In genomic region chr4:144090744-144091143, GRCh38 we compare ENCODE assay signal across 1 cellular context.
TF ChIP-seq lines count a peak whose summit lies in the region.

No MANE protein-coding gene starts in this region.

TF ChIP-seq in H1, 55 proteins besides CTCF, POLR2A, EP300 and RAD21 (continued from another document):
- TF ChIP-seq, protein P1, sequence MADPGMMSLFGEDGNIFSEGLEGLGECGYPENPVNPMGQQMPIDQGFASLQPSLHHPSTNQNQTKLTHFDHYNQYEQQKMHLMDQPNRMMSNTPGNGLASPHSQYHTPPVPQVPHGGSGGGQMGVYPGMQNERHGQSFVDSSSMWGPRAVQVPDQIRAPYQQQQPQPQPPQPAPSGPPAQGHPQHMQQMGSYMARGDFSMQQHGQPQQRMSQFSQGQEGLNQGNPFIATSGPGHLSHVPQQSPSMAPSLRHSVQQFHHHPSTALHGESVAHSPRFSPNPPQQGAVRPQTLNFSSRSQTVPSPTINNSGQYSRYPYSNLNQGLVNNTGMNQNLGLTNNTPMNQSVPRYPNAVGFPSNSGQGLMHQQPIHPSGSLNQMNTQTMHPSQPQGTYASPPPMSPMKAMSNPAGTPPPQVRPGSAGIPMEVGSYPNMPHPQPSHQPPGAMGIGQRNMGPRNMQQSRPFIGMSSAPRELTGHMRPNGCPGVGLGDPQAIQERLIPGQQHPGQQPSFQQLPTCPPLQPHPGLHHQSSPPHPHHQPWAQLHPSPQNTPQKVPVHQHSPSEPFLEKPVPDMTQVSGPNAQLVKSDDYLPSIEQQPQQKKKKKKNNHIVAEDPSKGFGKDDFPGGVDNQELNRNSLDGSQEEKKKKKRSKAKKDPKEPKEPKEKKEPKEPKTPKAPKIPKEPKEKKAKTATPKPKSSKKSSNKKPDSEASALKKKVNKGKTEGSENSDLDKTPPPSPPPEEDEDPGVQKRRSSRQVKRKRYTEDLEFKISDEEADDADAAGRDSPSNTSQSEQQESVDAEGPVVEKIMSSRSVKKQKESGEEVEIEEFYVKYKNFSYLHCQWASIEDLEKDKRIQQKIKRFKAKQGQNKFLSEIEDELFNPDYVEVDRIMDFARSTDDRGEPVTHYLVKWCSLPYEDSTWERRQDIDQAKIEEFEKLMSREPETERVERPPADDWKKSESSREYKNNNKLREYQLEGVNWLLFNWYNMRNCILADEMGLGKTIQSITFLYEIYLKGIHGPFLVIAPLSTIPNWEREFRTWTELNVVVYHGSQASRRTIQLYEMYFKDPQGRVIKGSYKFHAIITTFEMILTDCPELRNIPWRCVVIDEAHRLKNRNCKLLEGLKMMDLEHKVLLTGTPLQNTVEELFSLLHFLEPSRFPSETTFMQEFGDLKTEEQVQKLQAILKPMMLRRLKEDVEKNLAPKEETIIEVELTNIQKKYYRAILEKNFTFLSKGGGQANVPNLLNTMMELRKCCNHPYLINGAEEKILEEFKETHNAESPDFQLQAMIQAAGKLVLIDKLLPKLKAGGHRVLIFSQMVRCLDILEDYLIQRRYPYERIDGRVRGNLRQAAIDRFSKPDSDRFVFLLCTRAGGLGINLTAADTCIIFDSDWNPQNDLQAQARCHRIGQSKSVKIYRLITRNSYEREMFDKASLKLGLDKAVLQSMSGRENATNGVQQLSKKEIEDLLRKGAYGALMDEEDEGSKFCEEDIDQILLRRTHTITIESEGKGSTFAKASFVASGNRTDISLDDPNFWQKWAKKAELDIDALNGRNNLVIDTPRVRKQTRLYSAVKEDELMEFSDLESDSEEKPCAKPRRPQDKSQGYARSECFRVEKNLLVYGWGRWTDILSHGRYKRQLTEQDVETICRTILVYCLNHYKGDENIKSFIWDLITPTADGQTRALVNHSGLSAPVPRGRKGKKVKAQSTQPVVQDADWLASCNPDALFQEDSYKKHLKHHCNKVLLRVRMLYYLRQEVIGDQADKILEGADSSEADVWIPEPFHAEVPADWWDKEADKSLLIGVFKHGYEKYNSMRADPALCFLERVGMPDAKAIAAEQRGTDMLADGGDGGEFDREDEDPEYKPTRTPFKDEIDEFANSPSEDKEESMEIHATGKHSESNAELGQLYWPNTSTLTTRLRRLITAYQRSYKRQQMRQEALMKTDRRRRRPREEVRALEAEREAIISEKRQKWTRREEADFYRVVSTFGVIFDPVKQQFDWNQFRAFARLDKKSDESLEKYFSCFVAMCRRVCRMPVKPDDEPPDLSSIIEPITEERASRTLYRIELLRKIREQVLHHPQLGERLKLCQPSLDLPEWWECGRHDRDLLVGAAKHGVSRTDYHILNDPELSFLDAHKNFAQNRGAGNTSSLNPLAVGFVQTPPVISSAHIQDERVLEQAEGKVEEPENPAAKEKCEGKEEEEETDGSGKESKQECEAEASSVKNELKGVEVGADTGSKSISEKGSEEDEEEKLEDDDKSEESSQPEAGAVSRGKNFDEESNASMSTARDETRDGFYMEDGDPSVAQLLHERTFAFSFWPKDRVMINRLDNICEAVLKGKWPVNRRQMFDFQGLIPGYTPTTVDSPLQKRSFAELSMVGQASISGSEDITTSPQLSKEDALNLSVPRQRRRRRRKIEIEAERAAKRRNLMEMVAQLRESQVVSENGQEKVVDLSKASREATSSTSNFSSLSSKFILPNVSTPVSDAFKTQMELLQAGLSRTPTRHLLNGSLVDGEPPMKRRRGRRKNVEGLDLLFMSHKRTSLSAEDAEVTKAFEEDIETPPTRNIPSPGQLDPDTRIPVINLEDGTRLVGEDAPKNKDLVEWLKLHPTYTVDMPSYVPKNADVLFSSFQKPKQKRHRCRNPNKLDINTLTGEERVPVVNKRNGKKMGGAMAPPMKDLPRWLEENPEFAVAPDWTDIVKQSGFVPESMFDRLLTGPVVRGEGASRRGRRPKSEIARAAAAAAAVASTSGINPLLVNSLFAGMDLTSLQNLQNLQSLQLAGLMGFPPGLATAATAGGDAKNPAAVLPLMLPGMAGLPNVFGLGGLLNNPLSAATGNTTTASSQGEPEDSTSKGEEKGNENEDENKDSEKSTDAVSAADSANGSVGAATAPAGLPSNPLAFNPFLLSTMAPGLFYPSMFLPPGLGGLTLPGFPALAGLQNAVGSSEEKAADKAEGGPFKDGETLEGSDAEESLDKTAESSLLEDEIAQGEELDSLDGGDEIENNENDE (IDR thresholded peaks at IDR 0.05; ENCODE audit: insufficient replicate concordance, low read length), result no peak
- TF ChIP-seq SP1 (IDR thresholded peaks at IDR 0.05; ENCODE audit: low read depth, low read length) (no peak), SP2 (IDR thresholded peaks at IDR 0.05; ENCODE audit: low read length) (no peak), ASH2L (IDR thresholded peaks at IDR 0.05; ENCODE audit: low read length) (no peak), ATF3 (IDR thresholded peaks at IDR 0.05; ENCODE audit: insufficient read depth, low read depth, low read length) (no peak), NRF1 (IDR thresholded peaks at IDR 0.05; ENCODE audit: low read depth, low read length) (no peak), CREB1 (IDR thresholded peaks at IDR 0.05) (no peak), FOSL1 (IDR thresholded peaks at IDR 0.05; ENCODE audit: insufficient read depth, low read depth, low read length) (no peak), CBX8 (IDR thresholded peaks at IDR 0.05; ENCODE audit: borderline replicate concordance, low read depth, low read length) (no peak), CBX5 (IDR thresholded peaks at IDR 0.05; ENCODE audit: low read depth, low read length) (no peak), PHF8 (conservative IDR thresholded peaks at IDR 0.05; ENCODE audit: low read depth, low read length) (no peak), CHD2 (IDR thresholded peaks at IDR 0.05; ENCODE audit: low read length) (no peak), CEBPB (IDR thresholded peaks at IDR 0.05; ENCODE audit: low read depth, low read length) (no peak), SIRT6 (IDR thresholded peaks at IDR 0.05; ENCODE audit: low read length) (no peak), MAFK (IDR thresholded peaks at IDR 0.05; ENCODE audit: low read depth, low read length) (no peak), TAF1 (IDR thresholded peaks at IDR 0.05; ENCODE audit: low read depth, low read length) (no peak)
- TF ChIP-seq, protein P2, sequence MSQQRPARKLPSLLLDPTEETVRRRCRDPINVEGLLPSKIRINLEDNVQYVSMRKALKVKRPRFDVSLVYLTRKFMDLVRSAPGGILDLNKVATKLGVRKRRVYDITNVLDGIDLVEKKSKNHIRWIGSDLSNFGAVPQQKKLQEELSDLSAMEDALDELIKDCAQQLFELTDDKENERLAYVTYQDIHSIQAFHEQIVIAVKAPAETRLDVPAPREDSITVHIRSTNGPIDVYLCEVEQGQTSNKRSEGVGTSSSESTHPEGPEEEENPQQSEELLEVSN (IDR thresholded peaks at IDR 0.05), result no peak
- TF ChIP-seq, protein P3, sequence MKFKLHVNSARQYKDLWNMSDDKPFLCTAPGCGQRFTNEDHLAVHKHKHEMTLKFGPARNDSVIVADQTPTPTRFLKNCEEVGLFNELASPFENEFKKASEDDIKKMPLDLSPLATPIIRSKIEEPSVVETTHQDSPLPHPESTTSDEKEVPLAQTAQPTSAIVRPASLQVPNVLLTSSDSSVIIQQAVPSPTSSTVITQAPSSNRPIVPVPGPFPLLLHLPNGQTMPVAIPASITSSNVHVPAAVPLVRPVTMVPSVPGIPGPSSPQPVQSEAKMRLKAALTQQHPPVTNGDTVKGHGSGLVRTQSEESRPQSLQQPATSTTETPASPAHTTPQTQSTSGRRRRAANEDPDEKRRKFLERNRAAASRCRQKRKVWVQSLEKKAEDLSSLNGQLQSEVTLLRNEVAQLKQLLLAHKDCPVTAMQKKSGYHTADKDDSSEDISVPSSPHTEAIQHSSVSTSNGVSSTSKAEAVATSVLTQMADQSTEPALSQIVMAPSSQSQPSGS (IDR thresholded peaks at IDR 0.05; ENCODE audit: low read length), result no peak
